Comparison of ENCODE assay signal across 1 cellular context in genomic region chr11:78315724-78316123, GRCh38.
A peak's percentile ranks its signal among the peaks of the same experiment; 100 is the strongest.
TF ChIP-seq lines count a peak whose summit lies in the region.

No MANE protein-coding gene starts in this region.

TF ChIP-seq in K562, 482 proteins besides CTCF, POLR2A, EP300 and RAD21 (continued from another document):
- TF ChIP-seq VEZF1 (CRISPR knock-in tag; IDR thresholded peaks at IDR 0.05) (no peak), CHCHD3 (CRISPR knock-in tag; IDR thresholded peaks at IDR 0.05) (no peak), ZNF592 (IDR thresholded peaks at IDR 0.05) (0 out of 2 replicates have a peak, but pooled peaks have one; percentile 12), ZNF311 (CRISPR knock-in tag; IDR thresholded peaks at IDR 0.05) (0 out of 2 replicates have a peak, but pooled peaks have one; percentile 13), HNRNPUL1 (IDR thresholded peaks at IDR 0.05; ENCODE audit: low read length) (no peak), DMBX1 (CRISPR knock-in tag; IDR thresholded peaks at IDR 0.05; ENCODE audit: borderline replicate concordance) (0 out of 2 replicates have a peak, but pooled peaks have one; percentile 44), PRDM10 (IDR thresholded peaks at IDR 0.05; ENCODE audit: partially characterized antibody) (peak; percentile 79), KHSRP (IDR thresholded peaks at IDR 0.05) (no peak)
